2 cellular contexts compared by ENCODE assay signal in the genomic region with DNA sequence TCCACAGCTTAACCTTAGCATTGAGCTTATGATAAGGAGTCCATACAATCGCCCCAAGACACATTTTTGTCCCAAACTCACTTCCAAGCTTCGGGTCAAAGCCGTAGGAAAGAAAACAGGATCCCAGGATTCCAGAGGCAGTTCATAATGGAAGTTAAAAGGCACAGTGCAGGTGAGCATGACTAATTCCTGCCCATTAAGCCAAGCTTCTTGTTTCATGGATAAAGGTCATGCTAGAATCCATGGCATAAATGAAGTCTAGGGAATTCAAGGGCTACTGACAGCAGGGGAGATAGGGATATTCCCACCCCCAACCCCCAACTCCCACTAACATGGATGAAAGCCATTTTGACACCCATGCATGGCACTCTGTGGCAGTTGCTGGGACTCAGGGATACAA.
A peak's percentile ranks its signal among the peaks of the same experiment; 100 is the strongest.
TF ChIP-seq lines count a peak whose summit lies in the region.

No MANE protein-coding gene starts in this region.

TF ChIP-seq in HCT116, 20 proteins besides CTCF, POLR2A, EP300 and RAD21:
- TF ChIP-seq JUND (IDR thresholded peaks at IDR 0.05) (no peak), CBX3 (IDR thresholded peaks at IDR 0.05; ENCODE audit: low read depth) (peak; percentile 50; the same call in 1 of the 2 replicates)
TF ChIP-seq in HCT116: peak in this region for 1.

TF ChIP-seq in H1, 55 proteins besides CTCF, POLR2A, EP300 and RAD21:
- TF ChIP-seq CBX5 (IDR thresholded peaks at IDR 0.05; ENCODE audit: low read depth, low read length) = no peak
- TF ChIP-seq, protein P1, sequence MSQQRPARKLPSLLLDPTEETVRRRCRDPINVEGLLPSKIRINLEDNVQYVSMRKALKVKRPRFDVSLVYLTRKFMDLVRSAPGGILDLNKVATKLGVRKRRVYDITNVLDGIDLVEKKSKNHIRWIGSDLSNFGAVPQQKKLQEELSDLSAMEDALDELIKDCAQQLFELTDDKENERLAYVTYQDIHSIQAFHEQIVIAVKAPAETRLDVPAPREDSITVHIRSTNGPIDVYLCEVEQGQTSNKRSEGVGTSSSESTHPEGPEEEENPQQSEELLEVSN (IDR thresholded peaks at IDR 0.05) = no peak
- TF ChIP-seq RBBP5 (IDR thresholded peaks at IDR 0.05; ENCODE audit: borderline replicate concordance, low read depth, low read length) = no peak
- no peak for TF ChIP-seq BCL11A (IDR thresholded peaks at IDR 0.05; ENCODE audit: low read depth in 2 of 2, low read length in 2 of 2)
- no peak for TF ChIP-seq TEAD4 (IDR thresholded peaks at IDR 0.05; ENCODE audit: low read depth, low read length)
- TF ChIP-seq GTF2F1 (IDR thresholded peaks at IDR 0.05; ENCODE audit: borderline replicate concordance, low read depth, low read length) = no peak
- TF ChIP-seq CREB1 (IDR thresholded peaks at IDR 0.05) = no peak
- TF ChIP-seq BRCA1 (IDR thresholded peaks at IDR 0.05; ENCODE audit: low read depth, low read length) = no peak
- no peak for TF ChIP-seq KDM5A (IDR thresholded peaks at IDR 0.05; ENCODE audit: low read length)
- no peak for TF ChIP-seq NANOG (IDR thresholded peaks at IDR 0.05; ENCODE audit: insufficient read depth, low read depth, low read length, poor library complexity, severe bottlenecking)
- TF ChIP-seq HDAC6 (IDR thresholded peaks at IDR 0.05; ENCODE audit: low read depth, low read length) = no peak
- no peak for TF ChIP-seq SAP30 (IDR thresholded peaks at IDR 0.05; ENCODE audit: insufficient read depth, insufficient replicate concordance, low read length)
TF ChIP-seq in H1: peak in this region for 0.
